In the genomic region with DNA sequence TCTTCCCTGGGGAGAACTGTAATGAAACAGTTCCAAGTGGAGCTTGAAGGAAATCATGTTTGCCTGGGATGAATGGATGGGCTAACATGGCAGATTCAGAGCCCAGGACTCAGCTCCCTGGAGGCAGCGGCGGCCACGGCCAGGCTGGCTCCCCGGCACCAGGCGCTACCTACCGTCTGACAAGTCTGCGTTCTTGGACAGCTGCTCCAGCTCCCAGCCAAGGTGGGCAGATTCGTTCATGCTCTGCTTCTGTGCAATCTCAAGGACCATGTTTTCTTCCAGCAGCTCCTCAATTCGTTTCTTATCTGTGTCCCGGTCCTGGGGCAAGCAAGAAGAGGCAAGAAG, we compare ENCODE assay signal across 8 cellular contexts.
DNase-seq lines count a peak whose midpoint lies in the region; TF ChIP-seq lines count a peak whose summit lies in the region.

No MANE protein-coding gene starts in this region.

- H3K4me1 Mint-ChIP-seq in CD4-positive, alpha-beta memory T cell, result peaks cover 36 to 85% (median 68%) of the 10 kb centered on the region in 4 donors

- H3K4me2 ChIP-seq in parathyroid adenoma (ENCODE audit: low read length), result no peak overlapping the region

- no peaks in the 10 kb centered on the region for H3K9me3 Mint-ChIP-seq in CD4-positive, alpha-beta memory T cell

- TF ChIP-seq POLR2A in NB4 (IDR thresholded peaks at IDR 0.05; ENCODE audit: extremely low read depth, insufficient read length), result no peak

- H3K27me3 Mint-ChIP-seq in CD4-positive, alpha-beta memory T cell, result no peaks in the 10 kb centered on the region

- H3K4me3 ChIP-seq in CD4-positive, alpha-beta memory T cell (ENCODE audit: low read length in 2 of 2), result peak overlapping the region in 1 of 2 donors; percentile 32
- H3K4me3 ChIP-seq in NB4 (ENCODE audit: low read depth, low read length) (peak overlapping the region; percentile 34), parathyroid adenoma (ENCODE audit: low read depth, low read length) (no peak overlapping the region)
- peak overlapping the region; percentile 33 for H3K4me3 ChIP-seq in effector memory CD4-positive, alpha-beta T cell (ENCODE audit: insufficient read depth, low read depth, low read length, poor library complexity, severe bottlenecking)

- H3K4me3 Mint-ChIP-seq in CD4-positive, alpha-beta memory T cell, result peak overlapping the region in 7 of 8 donors; percentile 82 to 92 (median 85)

- H3K27ac ChIP-seq in CD4-positive, alpha-beta memory T cell (ENCODE audit: low read depth, low read length), result peak overlapping the region; percentile 90
- peak overlapping the region; percentile 93 for H3K27ac ChIP-seq in effector memory CD4-positive, alpha-beta T cell (ENCODE audit: insufficient read depth, low read length, poor library complexity, severe bottlenecking)
- H3K27ac ChIP-seq in parathyroid adenoma, result peak overlapping the region; percentile 59

- H3K79me2 ChIP-seq in parathyroid adenoma, result peaks cover 6% of the 10 kb centered on the region

- H3K4me1 ChIP-seq in CD4-positive, alpha-beta memory T cell (ENCODE audit: insufficient read depth, low read length), result peaks cover 82% of the 10 kb centered on the region
- H3K4me1 ChIP-seq in effector memory CD4-positive, alpha-beta T cell (ENCODE audit: control insufficient read depth, insufficient read depth, low read length, poor library complexity, severe bottlenecking), result peaks cover 36% of the 10 kb centered on the region
- H3K4me1 ChIP-seq in parathyroid adenoma, result peaks cover 26% of the 10 kb centered on the region

- peaks cover 51 to 86% of the 10 kb centered on the region in 2 donors for H3K36me3 Mint-ChIP-seq in CD4-positive, alpha-beta memory T cell

- POLR2A ChIA-PET in CD4-positive, alpha-beta memory T cell (lab: Charles Lee; ENCODE audit: partially characterized antibody), result interaction anchor here (1.1 to 23.0 kb wide), 17 partner anchors 8 to 103 kb away, joined by 3 to 491 read pairs (median 8); a partner anchor contains a TSS

- no peak for DNase-seq in CD4-positive, alpha-beta memory T cell
- DNase-seq in NB4 (ENCODE audit: low read depth) (no peak), GM19238 (ENCODE audit: insufficient read length, low spot score) (no peak), CD1c-positive myeloid dendritic cell (ENCODE audit: extremely low spot score) (no peak), AG08396 (ENCODE audit: low spot score) (no peak)
- no peak for DNase-seq in effector memory CD4-positive, alpha-beta T cell
- DNase-seq in activated effector memory CD4-positive, alpha-beta T cell treated with anti-CD3 and anti-CD28 coated beads, Interleukin-2, amount 50 U/mL, for 16 hours, result no peak

- TF ChIP-seq CTCF in NB4 (IDR thresholded peaks at IDR 0.05; ENCODE audit: low read depth, low read length) (no peak), parathyroid adenoma (IDR thresholded peaks at IDR 0.05) (no peak)

- H3K9me3 ChIP-seq in CD4-positive, alpha-beta memory T cell (ENCODE audit: control insufficient read depth in 1 of 2, low read length in 2 of 2), result no peaks in the 10 kb centered on the region
- no peaks in the 10 kb centered on the region for H3K9me3 ChIP-seq in effector memory CD4-positive, alpha-beta T cell (ENCODE audit: control insufficient read depth, low read length)
- no peaks in the 10 kb centered on the region for H3K9me3 ChIP-seq in parathyroid adenoma (ENCODE audit: control insufficient read depth, low read length)

- peak overlapping the region; percentile 97 to 99 (median 99) for H3K27ac Mint-ChIP-seq in CD4-positive, alpha-beta memory T cell

- no peak overlapping the region for H2AFZ ChIP-seq in parathyroid adenoma

- peaks cover 71% of the 10 kb centered on the region for H3K36me3 ChIP-seq in CD4-positive, alpha-beta memory T cell (ENCODE audit: insufficient read depth, low read length)
- peaks cover 75% of the 10 kb centered on the region for H3K36me3 ChIP-seq in effector memory CD4-positive, alpha-beta T cell (ENCODE audit: control insufficient read depth, insufficient read depth, low read length)
- no peaks in the 10 kb centered on the region for H3K36me3 ChIP-seq in parathyroid adenoma (ENCODE audit: control insufficient read depth, insufficient read depth, low read length)

- intact Hi-C loops in CD4-positive, alpha-beta memory T cell (cut with micrococcal nuclease), result loop anchor here (1.0 kb wide), 4 partner anchors 25 to 186 kb away; a partner anchor contains a TSS

- CTCF ChIA-PET in CD4-positive, alpha-beta memory T cell (lab: Charles Lee; ENCODE audit: partially characterized antibody), result interaction anchor here (1.0 to 26.1 kb wide), 12 partner anchors 12 to 96 kb away, joined by 3 to 522 read pairs (median 9); a partner anchor contains a TSS

- H3K9ac ChIP-seq in parathyroid adenoma, result no peak overlapping the region

- H3K27me3 ChIP-seq in CD4-positive, alpha-beta memory T cell (ENCODE audit: insufficient read depth, low read length), result no peaks in the 10 kb centered on the region
- H3K27me3 ChIP-seq in effector memory CD4-positive, alpha-beta T cell (replicated peaks; ENCODE audit: control insufficient read depth, insufficient read depth, low read length, poor library complexity, severe bottlenecking), result no peaks in the 10 kb centered on the region
- no peaks in the 10 kb centered on the region for H3K27me3 ChIP-seq in parathyroid adenoma (ENCODE audit: control insufficient read depth, insufficient read depth, low read length)
